ENCODE assay signal across 8 cellular contexts in genomic region chr1:110338200-110339039, GRCh38. TPM values are rescaled to one million over a fixed set of nuclear protein-coding genes. Genes with fewer than 3 reads are reported as not detected.
DNase-seq lines count a peak whose midpoint lies in the region; ATAC-seq and TF ChIP-seq lines count a peak whose summit lies in the region.

No MANE protein-coding gene starts in this region.

- H3K27ac ChIP-seq in KOPT-K1 (ENCODE audit: low read depth, low read length, poor library complexity, severe bottlenecking) = peak overlapping the region; percentile 96

- peak; percentile 58 for TF ChIP-seq CTCF in natural killer cell (IDR thresholded peaks at IDR 0.05)

- H3K4me1 Mint-ChIP-seq in activated T-cell treated with anti-CD3 and anti-CD28 coated beads, Interleukin-2, amount 50 U/mL, for 72 hours (ENCODE audit: low read depth) = peaks cover 59% of the 10 kb centered on the region
- H3K4me1 Mint-ChIP-seq in natural killer cell = peaks cover 44 to 50% of the 10 kb centered on the region in 2 donors

- peaks cover 36% of the 10 kb centered on the region for H3K36me3 ChIP-seq in KOPT-K1 (ENCODE audit: insufficient read depth, low read length)

- H3K27ac Mint-ChIP-seq in activated T-cell treated with anti-CD3 and anti-CD28 coated beads, Interleukin-2, amount 50 U/mL, for 72 hours = peak overlapping the region; percentile 89
- no peak overlapping the region for H3K27ac Mint-ChIP-seq in natural killer cell

- no peaks in the 10 kb centered on the region for H3K9me3 Mint-ChIP-seq in activated T-cell treated with anti-CD3 and anti-CD28 coated beads, Interleukin-2, amount 50 U/mL, for 72 hours
- no peaks in the 10 kb centered on the region for H3K9me3 Mint-ChIP-seq in natural killer cell

- H3K9me3 ChIP-seq in KOPT-K1 (ENCODE audit: insufficient read depth, low read length, poor library complexity, severe bottlenecking) = no peaks in the 10 kb centered on the region

- intact Hi-C loops in natural killer cell (cut with micrococcal nuclease) = loop anchor here (1.0 to 2.0 kb wide), 4 partner anchors 69 to 912 kb away; partner anchors contain the start of genes KCNC4, LAMTOR5, PSMA5 and STRIP1

- peak; percentile 100 for DNase-seq in DMS53 treated with DMSO at 0.1 percent for 48 hours (lab: John Stamatoyannopoulos, UW; ENCODE audit: unreplicated experiment)
- DNase-seq in activated T-cell treated with anti-CD3 and anti-CD28 coated beads, Interleukin-2, amount 50 U/mL, for 72 hours = peak; percentile 95 to 96
- DNase-seq in fibroblast of gingiva (ENCODE audit: low read depth) = peak; percentile 83
- DNase-seq in natural killer cell = peak; percentile 96
- peak; percentile 94 for DNase-seq in stimulated activated naive CD4-positive, alpha-beta T cell treated with Interleukin-2 at 50 U/mL for 16 hours (lab: John Stamatoyannopoulos, UW)

- ATAC-seq in GM21786 (IDR thresholded peaks at IDR 0.05; ENCODE audit: unreplicated experiment) (peak; percentile 70), natural killer cell (peak; percentile 64 to 86 (median 73))
- ATAC-seq in activated T-cell treated with anti-CD3 and anti-CD28 coated beads, Interleukin-2, amount 50 U/mL, for 72 hours (replicated peaks in 1 of 2) = peak; percentile 81

- no peak overlapping the region for H3K4me3 Mint-ChIP-seq in activated T-cell treated with anti-CD3 and anti-CD28 coated beads, Interleukin-2, amount 50 U/mL, for 72 hours
- H3K4me3 Mint-ChIP-seq in natural killer cell = no peak overlapping the region

- H3K27me3 Mint-ChIP-seq in activated T-cell treated with anti-CD3 and anti-CD28 coated beads, Interleukin-2, amount 50 U/mL, for 72 hours (ENCODE audit: low read depth) = no peaks in the 10 kb centered on the region
- no peaks in the 10 kb centered on the region for H3K27me3 Mint-ChIP-seq in natural killer cell (ENCODE audit: low read depth in 2 of 2)

- peaks cover 12 to 28% of the 10 kb centered on the region in 2 donors for H3K36me3 Mint-ChIP-seq in activated T-cell treated with anti-CD3 and anti-CD28 coated beads, Interleukin-2, amount 50 U/mL, for 72 hours (ENCODE audit: insufficient read depth in 2 of 2)
- H3K36me3 Mint-ChIP-seq in natural killer cell = no peaks in the 10 kb centered on the region

TF ChIP-seq in PFSK-1, 5 proteins besides CTCF, POLR2A, EP300 and RAD21:
- TF ChIP-seq TAF1 (IDR thresholded peaks at IDR 0.05; ENCODE audit: borderline replicate concordance, insufficient read depth, low read length) (peak; percentile 57; the same call in 1 of the 2 replicates), FOXP2 (optimal IDR thresholded peaks at IDR 0.05; ENCODE audit: borderline replicate concordance, extremely low read depth, extremely low read length, insufficient read depth) (peak; percentile 17), REST (IDR thresholded peaks at IDR 0.05; ENCODE audit: insufficient read depth in 1 of 2, low read depth in 2 of 2, low read length in 2 of 2) (peak in 1 of 2 experiments; percentile 40; a peak in 1 of 4 replicates), POLR2AphosphoS5 (IDR thresholded peaks at IDR 0.05; ENCODE audit: low read depth, low read length) (peak; percentile 91), SIN3A (IDR thresholded peaks at IDR 0.05; ENCODE audit: borderline replicate concordance, insufficient read depth, low read length) (peak; percentile 69; the same call in 1 of the 2 replicates)

RNA-seq across cellular contexts. Expression of gene RBM15, which starts 0.8 kb away (rescaled TPM):
- 6.4 TPM for polyA plus RNA-seq in PFSK-1 (2012; ENCODE audit: insufficient read length, low read depth)
- 10 to 100 TPM; 75.0 to 77.8 TPM for total RNA-seq in activated T-cell treated with anti-CD3 and anti-CD28 coated beads, Interleukin-2, amount 50 U/mL, for 72 hours
- total RNA-seq in natural killer cell = 100 to 1,000 TPM in 1 of 3 donors, 10 to 100 TPM in 2; 81.8 to 109 (median 87.0) TPM

RNA-seq across cellular contexts. Expression of gene SLC16A4, which starts 52.4 kb away (rescaled TPM):
- polyA plus RNA-seq in PFSK-1 (2012; ENCODE audit: insufficient read length, low read depth) = 0.75 TPM
- under 1 TPM; 0.44 to 0.58 TPM for total RNA-seq in activated T-cell treated with anti-CD3 and anti-CD28 coated beads, Interleukin-2, amount 50 U/mL, for 72 hours
- under 1 TPM; 0.30 to 0.40 (median 0.34) TPM for total RNA-seq in natural killer cell

Comparison
In these comparisons a context has a peak if more than half of its experiments do, and no peak if none do; other contexts are left out.
1. Peak in every context shown above with its lines: DNase-seq, ATAC-seq and H3K27ac ChIP-seq.